In genomic region chr7:20560325-20561180, GRCh38 we compare ENCODE assay signal across 1 cellular context.
TF ChIP-seq lines count a peak whose summit lies in the region.

No MANE protein-coding gene starts in this region.

TF ChIP-seq in HepG2, 621 proteins besides CTCF, POLR2A, EP300 and RAD21 (continued from another document and continues in another):
- TF ChIP-seq, protein P1, sequence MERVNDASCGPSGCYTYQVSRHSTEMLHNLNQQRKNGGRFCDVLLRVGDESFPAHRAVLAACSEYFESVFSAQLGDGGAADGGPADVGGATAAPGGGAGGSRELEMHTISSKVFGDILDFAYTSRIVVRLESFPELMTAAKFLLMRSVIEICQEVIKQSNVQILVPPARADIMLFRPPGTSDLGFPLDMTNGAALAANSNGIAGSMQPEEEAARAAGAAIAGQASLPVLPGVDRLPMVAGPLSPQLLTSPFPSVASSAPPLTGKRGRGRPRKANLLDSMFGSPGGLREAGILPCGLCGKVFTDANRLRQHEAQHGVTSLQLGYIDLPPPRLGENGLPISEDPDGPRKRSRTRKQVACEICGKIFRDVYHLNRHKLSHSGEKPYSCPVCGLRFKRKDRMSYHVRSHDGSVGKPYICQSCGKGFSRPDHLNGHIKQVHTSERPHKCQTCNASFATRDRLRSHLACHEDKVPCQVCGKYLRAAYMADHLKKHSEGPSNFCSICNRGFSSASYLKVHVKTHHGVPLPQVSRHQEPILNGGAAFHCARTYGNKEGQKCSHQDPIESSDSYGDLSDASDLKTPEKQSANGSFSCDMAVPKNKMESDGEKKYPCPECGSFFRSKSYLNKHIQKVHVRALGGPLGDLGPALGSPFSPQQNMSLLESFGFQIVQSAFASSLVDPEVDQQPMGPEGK (CRISPR knock-in tag; IDR thresholded peaks at IDR 0.05), result peak; percentile 11; the same call in 1 of the 2 replicates
- TF ChIP-seq, protein P2, sequence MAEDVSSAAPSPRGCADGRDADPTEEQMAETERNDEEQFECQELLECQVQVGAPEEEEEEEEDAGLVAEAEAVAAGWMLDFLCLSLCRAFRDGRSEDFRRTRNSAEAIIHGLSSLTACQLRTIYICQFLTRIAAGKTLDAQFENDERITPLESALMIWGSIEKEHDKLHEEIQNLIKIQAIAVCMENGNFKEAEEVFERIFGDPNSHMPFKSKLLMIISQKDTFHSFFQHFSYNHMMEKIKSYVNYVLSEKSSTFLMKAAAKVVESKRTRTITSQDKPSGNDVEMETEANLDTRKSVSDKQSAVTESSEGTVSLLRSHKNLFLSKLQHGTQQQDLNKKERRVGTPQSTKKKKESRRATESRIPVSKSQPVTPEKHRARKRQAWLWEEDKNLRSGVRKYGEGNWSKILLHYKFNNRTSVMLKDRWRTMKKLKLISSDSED (CRISPR knock-in tag; IDR thresholded peaks at IDR 0.05), result no peak
- TF ChIP-seq ZNF720 (CRISPR knock-in tag; IDR thresholded peaks at IDR 0.05), result no peak
- TF ChIP-seq ZFP41 (CRISPR knock-in tag; IDR thresholded peaks at IDR 0.05; ENCODE audit: borderline replicate concordance), result no peak
- no peak for TF ChIP-seq ISL2 (CRISPR knock-in tag; IDR thresholded peaks at IDR 0.05)
- TF ChIP-seq KLF12 (CRISPR knock-in tag; IDR thresholded peaks at IDR 0.05; ENCODE audit: borderline replicate concordance), result no peak
- no peak for TF ChIP-seq ZNF768 (CRISPR knock-in tag; IDR thresholded peaks at IDR 0.05)
- no peak for TF ChIP-seq CREM (IDR thresholded peaks at IDR 0.05)
- TF ChIP-seq CREM (CRISPR knock-in tag; IDR thresholded peaks at IDR 0.05), result no peak
- TF ChIP-seq ZNF33B (CRISPR knock-in tag; IDR thresholded peaks at IDR 0.05), result no peak
- no peak for TF ChIP-seq HES4 (CRISPR knock-in tag; IDR thresholded peaks at IDR 0.05; ENCODE audit: borderline replicate concordance)
- TF ChIP-seq TBL1XR1 (IDR thresholded peaks at IDR 0.05; ENCODE audit: borderline replicate concordance, low read length, partially characterized antibody), result no peak
- peak; percentile 40; the same call in 1 of the 2 replicates for TF ChIP-seq NFYB (CRISPR knock-in tag; IDR thresholded peaks at IDR 0.05)
- no peak for TF ChIP-seq ZNF879 (CRISPR knock-in tag; IDR thresholded peaks at IDR 0.05)
- no peak for TF ChIP-seq CBX1 (IDR thresholded peaks at IDR 0.05; ENCODE audit: low read depth)
- TF ChIP-seq ZNF609 (CRISPR knock-in tag; IDR thresholded peaks at IDR 0.05; ENCODE audit: borderline replicate concordance), result no peak
- no peak for TF ChIP-seq ELF3 (CRISPR knock-in tag; IDR thresholded peaks at IDR 0.05)
- TF ChIP-seq ZNF280B (CRISPR knock-in tag; IDR thresholded peaks at IDR 0.05; ENCODE audit: borderline replicate concordance), result no peak
- no peak for TF ChIP-seq IRF1 (CRISPR knock-in tag; IDR thresholded peaks at IDR 0.05; ENCODE audit: low read depth)
- TF ChIP-seq NAIF1 (CRISPR knock-in tag; IDR thresholded peaks at IDR 0.05; ENCODE audit: borderline replicate concordance), result no peak
- TF ChIP-seq ZNF530 (CRISPR knock-in tag; IDR thresholded peaks at IDR 0.05; ENCODE audit: low read depth), result no peak
- TF ChIP-seq TCF12 (IDR thresholded peaks at IDR 0.05), result no peak
- TF ChIP-seq TCF12 (CRISPR knock-in tag; IDR thresholded peaks at IDR 0.05), result no peak
- TF ChIP-seq TEAD2 (CRISPR knock-in tag; IDR thresholded peaks at IDR 0.05), result no peak
- no peak for TF ChIP-seq PLSCR1 (CRISPR knock-in tag; IDR thresholded peaks at IDR 0.05; ENCODE audit: borderline replicate concordance)
- TF ChIP-seq CCAR2 (optimal IDR thresholded peaks at IDR 0.05; ENCODE audit: low read depth, low read length), result no peak
- peak; percentile 82 for TF ChIP-seq GABPB1 (CRISPR knock-in tag; IDR thresholded peaks at IDR 0.05)
- no peak for TF ChIP-seq ZNF17 (CRISPR knock-in tag; IDR thresholded peaks at IDR 0.05)
- no peak for TF ChIP-seq MIXL1 (CRISPR knock-in tag; IDR thresholded peaks at IDR 0.05)
- no peak for TF ChIP-seq ZSCAN12 (CRISPR knock-in tag; IDR thresholded peaks at IDR 0.05)
- no peak for TF ChIP-seq KMT2B (CRISPR knock-in tag; IDR thresholded peaks at IDR 0.05)
- no peak for TF ChIP-seq ZNF672 (CRISPR knock-in tag; IDR thresholded peaks at IDR 0.05)
- TF ChIP-seq ZBTB1 (CRISPR knock-in tag; IDR thresholded peaks at IDR 0.05; ENCODE audit: borderline replicate concordance), result no peak
- no peak for TF ChIP-seq SOX5 (CRISPR knock-in tag; IDR thresholded peaks at IDR 0.05; ENCODE audit: borderline replicate concordance)
- TF ChIP-seq ZNF790 (CRISPR knock-in tag; IDR thresholded peaks at IDR 0.05; ENCODE audit: borderline replicate concordance), result no peak
- TF ChIP-seq MXD3 (CRISPR knock-in tag; IDR thresholded peaks at IDR 0.05), result no peak
- TF ChIP-seq, protein P3, sequence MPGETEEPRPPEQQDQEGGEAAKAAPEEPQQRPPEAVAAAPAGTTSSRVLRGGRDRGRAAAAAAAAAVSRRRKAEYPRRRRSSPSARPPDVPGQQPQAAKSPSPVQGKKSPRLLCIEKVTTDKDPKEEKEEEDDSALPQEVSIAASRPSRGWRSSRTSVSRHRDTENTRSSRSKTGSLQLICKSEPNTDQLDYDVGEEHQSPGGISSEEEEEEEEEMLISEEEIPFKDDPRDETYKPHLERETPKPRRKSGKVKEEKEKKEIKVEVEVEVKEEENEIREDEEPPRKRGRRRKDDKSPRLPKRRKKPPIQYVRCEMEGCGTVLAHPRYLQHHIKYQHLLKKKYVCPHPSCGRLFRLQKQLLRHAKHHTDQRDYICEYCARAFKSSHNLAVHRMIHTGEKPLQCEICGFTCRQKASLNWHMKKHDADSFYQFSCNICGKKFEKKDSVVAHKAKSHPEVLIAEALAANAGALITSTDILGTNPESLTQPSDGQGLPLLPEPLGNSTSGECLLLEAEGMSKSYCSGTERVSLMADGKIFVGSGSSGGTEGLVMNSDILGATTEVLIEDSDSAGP (CRISPR knock-in tag; IDR thresholded peaks at IDR 0.05; ENCODE audit: borderline replicate concordance), result no peak
- TF ChIP-seq, protein P4, sequence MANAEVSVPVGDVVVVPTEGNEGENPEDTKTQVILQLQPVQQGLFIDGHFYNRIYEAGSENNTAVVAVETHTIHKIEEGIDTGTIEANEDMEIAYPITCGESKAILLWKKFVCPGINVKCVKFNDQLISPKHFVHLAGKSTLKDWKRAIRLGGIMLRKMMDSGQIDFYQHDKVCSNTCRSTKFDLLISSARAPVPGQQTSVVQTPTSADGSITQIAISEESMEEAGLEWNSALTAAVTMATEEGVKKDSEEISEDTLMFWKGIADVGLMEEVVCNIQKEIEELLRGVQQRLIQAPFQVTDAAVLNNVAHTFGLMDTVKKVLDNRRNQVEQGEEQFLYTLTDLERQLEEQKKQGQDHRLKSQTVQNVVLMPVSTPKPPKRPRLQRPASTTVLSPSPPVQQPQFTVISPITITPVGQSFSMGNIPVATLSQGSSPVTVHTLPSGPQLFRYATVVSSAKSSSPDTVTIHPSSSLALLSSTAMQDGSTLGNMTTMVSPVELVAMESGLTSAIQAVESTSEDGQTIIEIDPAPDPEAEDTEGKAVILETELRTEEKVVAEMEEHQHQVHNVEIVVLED (CRISPR knock-in tag; IDR thresholded peaks at IDR 0.05; ENCODE audit: borderline replicate concordance), result peak; percentile 58; the same call in 1 of the 2 replicates
- TF ChIP-seq ZNF34 (CRISPR knock-in tag; IDR thresholded peaks at IDR 0.05; ENCODE audit: borderline replicate concordance), result no peak
- 0 out of 2 replicates have a peak, but pooled peaks have one; percentile 40 for TF ChIP-seq ZBTB38 (CRISPR knock-in tag; IDR thresholded peaks at IDR 0.05)
- TF ChIP-seq, protein P5, sequence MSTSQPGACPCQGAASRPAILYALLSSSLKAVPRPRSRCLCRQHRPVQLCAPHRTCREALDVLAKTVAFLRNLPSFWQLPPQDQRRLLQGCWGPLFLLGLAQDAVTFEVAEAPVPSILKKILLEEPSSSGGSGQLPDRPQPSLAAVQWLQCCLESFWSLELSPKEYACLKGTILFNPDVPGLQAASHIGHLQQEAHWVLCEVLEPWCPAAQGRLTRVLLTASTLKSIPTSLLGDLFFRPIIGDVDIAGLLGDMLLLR (CRISPR knock-in tag; IDR thresholded peaks at IDR 0.05), result no peak
- no peak for TF ChIP-seq HDAC2 (CRISPR knock-in tag; IDR thresholded peaks at IDR 0.05)
- TF ChIP-seq FOSL2 (CRISPR knock-in tag; IDR thresholded peaks at IDR 0.05), result no peak
- no peak for TF ChIP-seq ZNF766 (CRISPR knock-in tag; IDR thresholded peaks at IDR 0.05; ENCODE audit: borderline replicate concordance)
- no peak for TF ChIP-seq CBFB (CRISPR knock-in tag; IDR thresholded peaks at IDR 0.05)
- no peak for TF ChIP-seq MBNL3 (CRISPR knock-in tag; conservative IDR thresholded peaks at IDR 0.05)
- TF ChIP-seq TBX2 (CRISPR knock-in tag; IDR thresholded peaks at IDR 0.05; ENCODE audit: borderline replicate concordance), result 0 out of 2 replicates have a peak, but pooled peaks have one; percentile 15
- no peak for TF ChIP-seq ZNF772 (CRISPR knock-in tag; IDR thresholded peaks at IDR 0.05)
- no peak for TF ChIP-seq CEBPZ (IDR thresholded peaks at IDR 0.05; ENCODE audit: low read length)
- TF ChIP-seq TBX3 (IDR thresholded peaks at IDR 0.05; ENCODE audit: borderline replicate concordance), result no peak
